In the genomic region with DNA sequence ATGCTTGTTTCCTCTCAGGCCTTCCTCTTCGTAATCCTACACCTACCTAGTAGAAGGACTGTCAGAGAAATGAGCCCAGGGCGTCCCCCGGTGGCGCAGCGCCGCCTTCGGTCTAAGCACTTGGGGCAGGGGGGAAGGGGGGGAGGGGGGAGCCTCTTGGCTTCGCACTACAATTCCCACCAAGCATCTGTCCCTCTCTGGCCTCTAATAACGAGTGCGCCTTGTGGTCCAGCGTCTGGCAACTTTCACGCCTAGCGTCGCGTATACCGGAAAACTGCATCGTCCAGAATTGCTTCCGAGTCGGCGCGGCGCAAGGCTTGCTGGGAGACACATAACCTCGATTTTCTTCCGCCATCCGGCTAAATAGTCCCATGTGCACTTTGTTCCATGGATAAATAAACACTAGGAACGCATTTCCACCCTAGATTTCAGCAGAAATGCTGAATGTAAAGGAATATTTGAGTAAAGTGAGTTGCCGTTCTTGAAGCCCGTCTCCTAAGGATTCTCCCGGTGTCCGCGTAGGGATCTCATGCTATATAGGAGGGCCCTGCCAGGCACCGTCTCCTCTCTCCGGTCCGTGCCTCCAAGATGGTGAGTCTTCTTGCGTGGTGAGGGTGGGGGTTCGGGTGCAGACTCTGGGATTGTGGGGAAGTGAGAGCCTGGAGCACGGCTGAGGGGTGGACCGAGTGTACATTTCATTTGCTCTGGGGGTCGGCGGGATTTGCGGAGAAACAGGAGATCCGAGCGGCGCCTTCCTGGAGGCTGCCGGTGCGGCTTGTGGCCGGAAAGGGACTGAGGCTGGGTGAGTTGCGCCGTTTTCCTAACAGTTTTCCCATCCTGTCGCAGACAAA, we compare ENCODE assay signal across 8 cellular contexts. TPM values are rescaled to one million over a fixed set of nuclear protein-coding genes. Genes with fewer than 3 reads are reported as not detected.
DNase-seq lines count a peak whose midpoint lies in the region; ATAC-seq, FAIRE-seq and TF ChIP-seq lines count a peak whose summit lies in the region.

RPS26 (plus strand) TSS at position 340 of the 851 bp plus-strand sequence; CDS start at position 589, 249 bp downstream.

- peak; percentile 92 for ATAC-seq in RWPE2 (ENCODE audit: low read depth)
- peak; percentile 96 to 97 for ATAC-seq in natural killer cell treated with Interleukin-12 subunit alpha and Interleukin-12 subunit beta and Interleukin-15 and Interleukin-18, amount 100 ng/mL, for 72 hours
- peak; percentile 85 for ATAC-seq in stimulated activated naive CD8-positive, alpha-beta T cell treated with anti-CD3 and anti-CD28 coated beads, Interleukin-15, Interleukin-2, amounts not matched to agents 100 U/mL and 50 U/mL, for 24 hours

- H3K27me3 Mint-ChIP-seq in natural killer cell treated with Interleukin-12 subunit alpha and Interleukin-12 subunit beta and Interleukin-15 and Interleukin-18, amount 100 ng/mL, for 72 hours, result no peaks in the 10 kb centered on the region

- TF ChIP-seq CTCF in RWPE2 (IDR thresholded peaks at IDR 0.05; ENCODE audit: poor library complexity, severe bottlenecking) (peak; percentile 90), fibroblast of pulmonary artery (IDR thresholded peaks at IDR 0.05; ENCODE audit: low read length, missing control alignments) (peak; percentile 41)

- peak within 1 kb of the TSS; percentile 84 for H3K4me3 ChIP-seq in RWPE2 (ENCODE audit: severe bottlenecking)
- peak within 1 kb of the TSS; percentile 99 for H3K4me3 ChIP-seq in fibroblast of pulmonary artery (replicated peaks; ENCODE audit: low read depth, low read length)

- peak; percentile 84 for FAIRE-seq in H54 (lab: Jason Lieb, UNC)

- H3K4me1 ChIP-seq in ES-I3 (ENCODE audit: insufficient read depth, low read length) (peaks cover 5% of the 10 kb centered on the region; the same call in 1 of the 2 replicates), RWPE2 (ENCODE audit: insufficient read depth, poor library complexity, severe bottlenecking) (no peaks in the 10 kb centered on the region)

- H3K27me3 ChIP-seq in RWPE2 (ENCODE audit: insufficient read depth, poor library complexity, severe bottlenecking), result no peaks in the 10 kb centered on the region

- H3K36me3 ChIP-seq in ES-I3 (ENCODE audit: insufficient read depth, low read length) (peaks cover 14% of the 10 kb centered on the region), RWPE2 (ENCODE audit: low read depth) (peaks cover 37% of the 10 kb centered on the region)

- no peaks in the 10 kb centered on the region for H3K9me3 Mint-ChIP-seq in natural killer cell treated with Interleukin-12 subunit alpha and Interleukin-12 subunit beta and Interleukin-15 and Interleukin-18, amount 100 ng/mL, for 72 hours

- peaks cover 20 to 23% of the 10 kb centered on the region in 2 donors for H3K4me1 Mint-ChIP-seq in natural killer cell treated with Interleukin-12 subunit alpha and Interleukin-12 subunit beta and Interleukin-15 and Interleukin-18, amount 100 ng/mL, for 72 hours (ENCODE audit: low read depth in 2 of 2)

- DNase-seq in H54 (ENCODE audit: insufficient read length, low spot score), result peak; percentile 78
- peak; percentile 100 for DNase-seq in LoVo (ENCODE audit: low spot score)
- DNase-seq in RWPE2 (ENCODE audit: low spot score), result peak; percentile 98
- DNase-seq in activated T-helper 9 cell treated with anti-CD3 and anti-CD28 coated beads, Interleukin-2, amount 50 U/mL, for 16 hours (ENCODE audit: low read depth), result peak; percentile 84
- peak; percentile 100 for DNase-seq in fibroblast of pulmonary artery (ENCODE audit: low read depth)
- peak; percentile 94 for DNase-seq in natural killer cell treated with Interleukin-12 subunit alpha and Interleukin-12 subunit beta and Interleukin-15 and Interleukin-18, amount 100 ng/mL, for 72 hours (ENCODE audit: low spot score)
- peak; percentile 89 for DNase-seq in stimulated activated naive CD8-positive, alpha-beta T cell treated with anti-CD3 and anti-CD28 coated beads, Interleukin-15, Interleukin-2, amounts not matched to agents 100 U/mL and 50 U/mL, for 24 hours

- peak within 1 kb of the TSS; percentile 98 for H3K9ac ChIP-seq in ES-I3 (ENCODE audit: low read depth, low read length)

- peak within 1 kb of the TSS; percentile 98 for H3K4me3 Mint-ChIP-seq in natural killer cell treated with Interleukin-12 subunit alpha and Interleukin-12 subunit beta and Interleukin-15 and Interleukin-18, amount 100 ng/mL, for 72 hours

- H3K27ac Mint-ChIP-seq in natural killer cell treated with Interleukin-12 subunit alpha and Interleukin-12 subunit beta and Interleukin-15 and Interleukin-18, amount 100 ng/mL, for 72 hours, result peak within 1 kb of the TSS; percentile 97

- peak within 1 kb of the TSS; percentile 64 for H3K27ac ChIP-seq in RWPE2 (ENCODE audit: poor library complexity, severe bottlenecking)

- no peaks in the 10 kb centered on the region for H3K9me3 ChIP-seq in ES-I3 (ENCODE audit: control insufficient read depth, insufficient read depth, low read length)
- no peaks in the 10 kb centered on the region for H3K9me3 ChIP-seq in RWPE2 (ENCODE audit: severe bottlenecking)

- H3K36me3 Mint-ChIP-seq in natural killer cell treated with Interleukin-12 subunit alpha and Interleukin-12 subunit beta and Interleukin-15 and Interleukin-18, amount 100 ng/mL, for 72 hours, result peaks cover 23% of the 10 kb centered on the region

- peak; percentile 96 for TF ChIP-seq POLR2A in H54 (IDR thresholded peaks at IDR 0.05; ENCODE audit: low read depth, low read length)

RNA-seq across cellular contexts. Expression of gene RPS26, which starts in this region (rescaled TPM):
- 10 to 100 TPM; 24.6 to 48.3 TPM for total RNA-seq in natural killer cell treated with Interleukin-12 subunit alpha and Interleukin-12 subunit beta and Interleukin-15 and Interleukin-18, amount 100 ng/mL, for 72 hours

Comparison
In these comparisons a context has a peak if more than half of its experiments do, and no peak if none do; other contexts are left out.
1. Peak in every context shown above with its lines: DNase-seq, ATAC-seq, H3K4me3 ChIP-seq and H3K27ac ChIP-seq.